ENCODE assay signal across 11 cellular contexts in the genomic region with DNA sequence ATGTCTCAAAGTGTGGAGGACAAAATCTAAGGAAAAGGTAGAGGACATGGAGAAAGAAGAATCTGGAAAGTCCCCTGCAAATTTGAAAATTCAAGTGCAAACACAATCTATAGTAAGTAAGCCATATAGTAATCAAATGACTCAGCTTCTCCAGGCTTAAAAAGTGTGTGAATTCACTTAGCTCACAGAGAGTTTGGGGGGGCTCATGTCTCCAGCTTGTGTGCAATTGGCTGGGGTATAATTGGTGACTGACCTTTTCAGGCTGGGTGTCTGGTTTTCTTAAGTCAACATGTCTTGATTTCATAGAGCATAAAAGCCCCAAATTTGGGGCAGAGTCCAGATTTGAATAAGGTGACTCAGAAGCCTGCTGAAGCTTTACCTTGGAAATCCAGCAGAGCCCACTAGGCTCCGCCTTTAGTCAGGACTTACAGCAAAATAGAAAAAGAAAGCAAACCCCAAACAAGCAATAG. TPM values are rescaled to one million over a fixed set of nuclear protein-coding genes. Genes with fewer than 3 reads are reported as not detected.
DNase-seq lines count a peak whose midpoint lies in the region; ATAC-seq and TF ChIP-seq lines count a peak whose summit lies in the region.
"Had no signal": no experiment of that assay in that cellular context is flagged by ENCODE, and none has a peak within 500 bp of the region (broad histone marks: within the 10 kb centered on the region; RNA-seq: fewer than 3 reads in every experiment).

No MANE protein-coding gene starts in this region.

- DNase-seq in GM13976 (ENCODE audit: low spot score) (peak; percentile 69), fibroblast of the aortic adventitia (ENCODE audit: low read depth) (peak; percentile 56), AG08396 (ENCODE audit: low spot score) (no peak), G401 (ENCODE audit: low spot score) (no peak), ACHN (no peak)
- no peak for DNase-seq in CD4-positive, alpha-beta memory T cell
- DNase-seq: NCI-H187 had no signal

- no peaks in the 10 kb centered on the region for H3K27me3 ChIP-seq in CD4-positive, alpha-beta memory T cell (ENCODE audit: insufficient read depth, low read length)

- H3K4me1 Mint-ChIP-seq in CD4-positive, alpha-beta memory T cell: no peaks in the 10 kb centered on the region

- peaks cover 0 to 8% (median 1%) of the 10 kb centered on the region in 8 donors for H3K9me3 Mint-ChIP-seq in CD4-positive, alpha-beta memory T cell

- H3K4me1 ChIP-seq in CD4-positive, alpha-beta memory T cell (ENCODE audit: insufficient read depth, low read length): no peaks in the 10 kb centered on the region

- no peaks in the 10 kb centered on the region for H3K36me3 ChIP-seq in CD4-positive, alpha-beta memory T cell (ENCODE audit: insufficient read depth, low read length)

- H3K9me3 ChIP-seq in CD4-positive, alpha-beta memory T cell (ENCODE audit: control insufficient read depth in 1 of 2, low read length in 2 of 2): no peaks in the 10 kb centered on the region

- POLR2A ChIA-PET in CD4-positive, alpha-beta memory T cell (lab: Charles Lee; ENCODE audit: partially characterized antibody): no interaction called here

- ATAC-seq in GM21367 (IDR thresholded peaks at IDR 0.05; ENCODE audit: unreplicated experiment): peak; percentile 63
- peak; percentile 76 for ATAC-seq in HG03460 (IDR thresholded peaks at IDR 0.05; ENCODE audit: unreplicated experiment)
- ATAC-seq: SK-N-SH treated with all-trans-retinoic acid at 6 μM for 48 hours had no signal

- H3K27ac Mint-ChIP-seq in CD4-positive, alpha-beta memory T cell: no peak overlapping the region

- H3K27me3 Mint-ChIP-seq in CD4-positive, alpha-beta memory T cell: peaks cover 5 to 8% of the 10 kb centered on the region in 2 donors

- TF ChIP-seq CTCF in GM13976 (IDR thresholded peaks at IDR 0.05; ENCODE audit: borderline replicate concordance, control extremely low read depth, extremely low read depth, insufficient read depth, missing control alignments): no peak
- no peak for TF ChIP-seq CTCF in fibroblast of the aortic adventitia (IDR thresholded peaks at IDR 0.05; ENCODE audit: insufficient read depth, low read length)

- CTCF ChIA-PET in CD4-positive, alpha-beta memory T cell (lab: Charles Lee; ENCODE audit: partially characterized antibody): no interaction called here

- intact Hi-C loops in CD4-positive, alpha-beta memory T cell (cut with micrococcal nuclease): no loop called here

- no peak overlapping the region for H3K27ac ChIP-seq in CD4-positive, alpha-beta memory T cell (ENCODE audit: low read depth, low read length)

- H3K36me3 Mint-ChIP-seq in CD4-positive, alpha-beta memory T cell: no peaks in the 10 kb centered on the region

- no peak overlapping the region for H3K4me3 ChIP-seq in fibroblast of the aortic adventitia (ENCODE audit: low read depth, low read length)
- H3K4me3 ChIP-seq in CD4-positive, alpha-beta memory T cell (ENCODE audit: low read length in 2 of 2): no peak overlapping the region

- in situ Hi-C loops in GM13976 (cut with MboI; ENCODE audit: low sequenced_read_pairs, unreplicated experiment) (no loop called here), G401 (cut with HindIII; ENCODE audit: low sequenced_read_pairs) (no loop called here), ACHN (cut with HindIII; ENCODE audit: low pct_ligation_motif_present, low pct_unique_long_range_greater_than_20kb, low sequenced_read_pairs) (no loop called here)

- peak overlapping the region in 1 of 8 donors; percentile 67 for H3K4me3 Mint-ChIP-seq in CD4-positive, alpha-beta memory T cell

RNA-seq across cellular contexts. Expression of a gene that starts 8.6 kb away (rescaled TPM):
- total RNA-seq in fibroblast of the aortic adventitia (ENCODE audit: low replicate concordance): 0.27 and 0.57 TPM in 2 replicates
- not detected for total RNA-seq in CD4-positive, alpha-beta memory T cell
- polyA plus RNA-seq in CD4-positive, alpha-beta memory T cell: not detected
- total RNA-seq in G401 (2014; rRNA removed; shearing (Covaris generic)): not detected in 2 replicates
- total RNA-seq: subcutaneous adipose tissue had no signal

Comparison
In these comparisons a context has a peak if more than half of its experiments do, and no peak if none do; other contexts are left out.
1. DNase-seq: peak in GM13976 (single experiment) and fibroblast of the aortic adventitia (single experiment); none in CD4-positive, alpha-beta memory T cell (0 of 5), AG08396 (single experiment), G401 (single experiment) and ACHN (single experiment).